ENCODE assay signal across 1 cellular context in the genomic region with DNA sequence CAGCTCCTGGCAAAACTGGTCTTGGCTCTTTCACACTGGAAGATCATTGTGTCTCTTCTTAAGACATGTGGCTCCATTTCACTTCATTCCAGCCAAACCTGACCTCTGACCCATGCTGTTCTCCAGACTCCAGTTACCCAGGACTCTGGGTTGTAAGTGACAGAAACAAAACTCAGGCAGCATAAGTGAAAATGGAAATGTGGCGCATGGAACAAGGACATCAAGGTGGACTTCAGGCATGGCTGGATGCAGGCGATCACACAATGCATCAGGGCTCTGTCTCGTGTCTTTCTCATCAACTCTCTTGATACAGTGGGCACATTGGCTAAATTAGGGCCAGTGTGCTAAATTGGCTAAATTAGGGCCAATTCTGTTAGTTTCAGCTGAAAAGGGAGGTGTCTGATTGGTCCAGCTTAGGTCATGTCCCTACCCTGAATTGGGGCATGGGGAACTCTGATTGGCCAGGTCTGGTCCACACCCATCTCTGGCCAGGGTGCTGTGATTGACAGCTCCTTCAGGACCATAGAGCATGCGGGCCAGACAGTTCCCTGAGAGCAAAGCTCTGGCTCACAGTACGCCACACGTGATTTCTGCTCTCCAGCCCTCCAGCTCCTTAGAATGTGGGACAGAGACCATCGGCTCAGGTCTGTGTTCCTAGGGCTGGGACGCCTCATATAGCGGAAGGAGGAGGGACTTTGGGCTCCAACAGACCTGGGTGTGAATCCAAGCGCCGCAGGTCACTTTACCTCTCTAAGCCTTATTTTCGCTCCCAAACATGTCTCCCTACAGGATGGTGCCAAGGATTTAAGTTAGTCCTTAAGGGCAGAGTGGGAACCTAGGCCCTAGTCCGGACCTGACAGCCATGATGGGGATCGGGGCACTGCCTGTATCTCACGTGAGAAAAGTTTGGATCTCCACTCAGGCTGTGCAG.
TF ChIP-seq lines count a peak whose summit lies in the region.

No MANE protein-coding gene starts in this region.

TF ChIP-seq in K562, 482 proteins besides CTCF, POLR2A, EP300 and RAD21 (continued from another document and continues in another):
- TF ChIP-seq, protein P1, sequence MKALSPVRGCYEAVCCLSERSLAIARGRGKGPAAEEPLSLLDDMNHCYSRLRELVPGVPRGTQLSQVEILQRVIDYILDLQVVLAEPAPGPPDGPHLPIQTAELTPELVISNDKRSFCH (CRISPR knock-in tag; IDR thresholded peaks at IDR 0.05) = no peak
- TF ChIP-seq, protein P1 (tag; IDR thresholded peaks at IDR 0.05) = no peak
- TF ChIP-seq SMARCE1 (IDR thresholded peaks at IDR 0.05) (0 out of 2 replicates have a peak, but pooled peaks have one; percentile 23), NR4A1 (CRISPR knock-in tag; IDR thresholded peaks at IDR 0.05) (no peak), NR4A1 (tag; IDR thresholded peaks at IDR 0.05) (no peak), MIER1 (IDR thresholded peaks at IDR 0.05; ENCODE audit: low read depth) (no peak), SUPT5H (IDR thresholded peaks at IDR 0.05) (peak; percentile 54; the same call in 1 of the 2 replicates), GTF2E2 (tag; IDR thresholded peaks at IDR 0.05) (no peak), BRF1 (IDR thresholded peaks at IDR 0.05; ENCODE audit: borderline replicate concordance, extremely low read depth, insufficient read length) (no peak), ZEB2 (IDR thresholded peaks at IDR 0.05) (peak; percentile 38; the same call in 1 of the 2 replicates), STAT5A (IDR thresholded peaks at IDR 0.05; ENCODE audit: borderline replicate concordance, low read length) (no peak), HNRNPK (IDR thresholded peaks at IDR 0.05; ENCODE audit: low read depth, low read length, poor library complexity, severe bottlenecking) (no peak), RFX7 (CRISPR knock-in tag; IDR thresholded peaks at IDR 0.05) (no peak), KLF10 (CRISPR knock-in tag; IDR thresholded peaks at IDR 0.05) (no peak), EZH2 (IDR thresholded peaks at IDR 0.05; ENCODE audit: borderline replicate concordance, low read depth, low read length) (no peak), ZNF778 (CRISPR knock-in tag; IDR thresholded peaks at IDR 0.05) (no peak), E2F3 (CRISPR knock-in tag; IDR thresholded peaks at IDR 0.05) (no peak), TCF3 (CRISPR knock-in tag; IDR thresholded peaks at IDR 0.05) (no peak; the same call in 1 of the 2 replicates), RUNX1 (IDR thresholded peaks at IDR 0.05; ENCODE audit: low read depth) (no peak), TEAD2 (tag; IDR thresholded peaks at IDR 0.05) (no peak), HDAC3 (IDR thresholded peaks at IDR 0.05; ENCODE audit: borderline replicate concordance, partially characterized antibody) (no peak), MCM2 (IDR thresholded peaks at IDR 0.05; ENCODE audit: low read depth) (no peak), C11orf30 (IDR thresholded peaks at IDR 0.05; ENCODE audit: low read depth) (no peak), HSF4 (CRISPR knock-in tag; IDR thresholded peaks at IDR 0.05; ENCODE audit: borderline replicate concordance) (no peak), ZNF134 (CRISPR knock-in tag; conservative IDR thresholded peaks at IDR 0.05) (no peak), SMC3 (conservative IDR thresholded peaks at IDR 0.05; ENCODE audit: insufficient read depth, low read depth, low read length) (no peak), ZNF707 (CRISPR knock-in tag; conservative IDR thresholded peaks at IDR 0.05) (no peak), GATAD2B (IDR thresholded peaks at IDR 0.05; ENCODE audit: borderline replicate concordance) (no peak), WHSC1 (IDR thresholded peaks at IDR 0.05; ENCODE audit: low read length) (no peak), LEF1 (IDR thresholded peaks at IDR 0.05) (0 out of 2 replicates have a peak, but pooled peaks have one; percentile 29), FOXA1 (IDR thresholded peaks at IDR 0.05; ENCODE audit: borderline replicate concordance) (no peak), ZFPM2 (CRISPR knock-in tag; IDR thresholded peaks at IDR 0.05) (no peak), ZNF584 (CRISPR knock-in tag; IDR thresholded peaks at IDR 0.05; ENCODE audit: low read depth) (no peak), ZNF436 (CRISPR knock-in tag; IDR thresholded peaks at IDR 0.05) (no peak), ELF1 (tag; IDR thresholded peaks at IDR 0.05) (no peak), NR3C1 (CRISPR knock-in tag; IDR thresholded peaks at IDR 0.05) (no peak), DDX20 (tag; IDR thresholded peaks at IDR 0.05; ENCODE audit: low read depth) (no peak)
- TF ChIP-seq, protein P2, sequence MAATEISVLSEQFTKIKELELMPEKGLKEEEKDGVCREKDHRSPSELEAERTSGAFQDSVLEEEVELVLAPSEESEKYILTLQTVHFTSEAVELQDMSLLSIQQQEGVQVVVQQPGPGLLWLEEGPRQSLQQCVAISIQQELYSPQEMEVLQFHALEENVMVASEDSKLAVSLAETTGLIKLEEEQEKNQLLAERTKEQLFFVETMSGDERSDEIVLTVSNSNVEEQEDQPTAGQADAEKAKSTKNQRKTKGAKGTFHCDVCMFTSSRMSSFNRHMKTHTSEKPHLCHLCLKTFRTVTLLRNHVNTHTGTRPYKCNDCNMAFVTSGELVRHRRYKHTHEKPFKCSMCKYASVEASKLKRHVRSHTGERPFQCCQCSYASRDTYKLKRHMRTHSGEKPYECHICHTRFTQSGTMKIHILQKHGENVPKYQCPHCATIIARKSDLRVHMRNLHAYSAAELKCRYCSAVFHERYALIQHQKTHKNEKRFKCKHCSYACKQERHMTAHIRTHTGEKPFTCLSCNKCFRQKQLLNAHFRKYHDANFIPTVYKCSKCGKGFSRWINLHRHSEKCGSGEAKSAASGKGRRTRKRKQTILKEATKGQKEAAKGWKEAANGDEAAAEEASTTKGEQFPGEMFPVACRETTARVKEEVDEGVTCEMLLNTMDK (IDR thresholded peaks at IDR 0.05; ENCODE audit: borderline replicate concordance, insufficient read depth, low read depth, low read length, poor library complexity, severe bottlenecking) = no peak
- TF ChIP-seq, protein P3, sequence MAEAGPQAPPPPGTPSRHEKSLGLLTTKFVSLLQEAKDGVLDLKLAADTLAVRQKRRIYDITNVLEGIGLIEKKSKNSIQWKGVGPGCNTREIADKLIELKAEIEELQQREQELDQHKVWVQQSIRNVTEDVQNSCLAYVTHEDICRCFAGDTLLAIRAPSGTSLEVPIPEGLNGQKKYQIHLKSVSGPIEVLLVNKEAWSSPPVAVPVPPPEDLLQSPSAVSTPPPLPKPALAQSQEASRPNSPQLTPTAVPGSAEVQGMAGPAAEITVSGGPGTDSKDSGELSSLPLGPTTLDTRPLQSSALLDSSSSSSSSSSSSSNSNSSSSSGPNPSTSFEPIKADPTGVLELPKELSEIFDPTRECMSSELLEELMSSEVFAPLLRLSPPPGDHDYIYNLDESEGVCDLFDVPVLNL (CRISPR knock-in tag; IDR thresholded peaks at IDR 0.05; ENCODE audit: low read depth) = no peak
- TF ChIP-seq, protein P4, sequence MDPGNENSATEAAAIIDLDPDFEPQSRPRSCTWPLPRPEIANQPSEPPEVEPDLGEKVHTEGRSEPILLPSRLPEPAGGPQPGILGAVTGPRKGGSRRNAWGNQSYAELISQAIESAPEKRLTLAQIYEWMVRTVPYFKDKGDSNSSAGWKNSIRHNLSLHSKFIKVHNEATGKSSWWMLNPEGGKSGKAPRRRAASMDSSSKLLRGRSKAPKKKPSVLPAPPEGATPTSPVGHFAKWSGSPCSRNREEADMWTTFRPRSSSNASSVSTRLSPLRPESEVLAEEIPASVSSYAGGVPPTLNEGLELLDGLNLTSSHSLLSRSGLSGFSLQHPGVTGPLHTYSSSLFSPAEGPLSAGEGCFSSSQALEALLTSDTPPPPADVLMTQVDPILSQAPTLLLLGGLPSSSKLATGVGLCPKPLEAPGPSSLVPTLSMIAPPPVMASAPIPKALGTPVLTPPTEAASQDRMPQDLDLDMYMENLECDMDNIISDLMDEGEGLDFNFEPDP (CRISPR knock-in tag; IDR thresholded peaks at IDR 0.05) = no peak
- TF ChIP-seq, protein P5, sequence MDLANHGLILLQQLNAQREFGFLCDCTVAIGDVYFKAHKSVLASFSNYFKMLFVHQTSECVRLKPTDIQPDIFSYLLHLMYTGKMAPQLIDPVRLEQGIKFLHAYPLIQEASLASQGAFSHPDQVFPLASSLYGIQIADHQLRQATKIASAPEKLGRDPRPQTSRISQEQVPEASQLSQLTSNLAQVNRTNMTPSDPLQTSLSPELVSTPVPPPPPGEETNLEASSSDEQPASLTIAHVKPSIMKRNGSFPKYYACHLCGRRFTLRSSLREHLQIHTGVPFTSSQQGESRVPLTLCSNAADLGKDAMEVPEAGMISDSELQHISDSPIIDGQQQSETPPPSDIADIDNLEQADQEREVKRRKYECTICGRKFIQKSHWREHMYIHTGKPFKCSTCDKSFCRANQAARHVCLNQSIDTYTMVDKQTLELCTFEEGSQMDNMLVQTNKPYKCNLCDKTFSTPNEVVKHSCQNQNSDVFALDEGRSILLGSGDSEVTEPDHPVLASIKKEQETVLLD (IDR thresholded peaks at IDR 0.05) = no peak
- TF ChIP-seq, protein P6, sequence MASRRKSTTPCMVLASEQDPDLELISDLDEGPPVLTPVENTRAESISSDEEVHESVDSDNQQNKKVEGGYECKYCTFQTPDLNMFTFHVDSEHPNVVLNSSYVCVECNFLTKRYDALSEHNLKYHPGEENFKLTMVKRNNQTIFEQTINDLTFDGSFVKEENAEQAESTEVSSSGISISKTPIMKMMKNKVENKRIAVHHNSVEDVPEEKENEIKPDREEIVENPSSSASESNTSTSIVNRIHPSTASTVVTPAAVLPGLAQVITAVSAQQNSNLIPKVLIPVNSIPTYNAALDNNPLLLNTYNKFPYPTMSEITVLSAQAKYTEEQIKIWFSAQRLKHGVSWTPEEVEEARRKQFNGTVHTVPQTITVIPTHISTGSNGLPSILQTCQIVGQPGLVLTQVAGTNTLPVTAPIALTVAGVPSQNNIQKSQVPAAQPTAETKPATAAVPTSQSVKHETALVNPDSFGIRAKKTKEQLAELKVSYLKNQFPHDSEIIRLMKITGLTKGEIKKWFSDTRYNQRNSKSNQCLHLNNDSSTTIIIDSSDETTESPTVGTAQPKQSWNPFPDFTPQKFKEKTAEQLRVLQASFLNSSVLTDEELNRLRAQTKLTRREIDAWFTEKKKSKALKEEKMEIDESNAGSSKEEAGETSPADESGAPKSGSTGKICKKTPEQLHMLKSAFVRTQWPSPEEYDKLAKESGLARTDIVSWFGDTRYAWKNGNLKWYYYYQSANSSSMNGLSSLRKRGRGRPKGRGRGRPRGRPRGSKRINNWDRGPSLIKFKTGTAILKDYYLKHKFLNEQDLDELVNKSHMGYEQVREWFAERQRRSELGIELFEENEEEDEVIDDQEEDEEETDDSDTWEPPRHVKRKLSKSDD (conservative IDR thresholded peaks at IDR 0.05; ENCODE audit: low read length) = no peak
- TF ChIP-seq, protein P7, sequence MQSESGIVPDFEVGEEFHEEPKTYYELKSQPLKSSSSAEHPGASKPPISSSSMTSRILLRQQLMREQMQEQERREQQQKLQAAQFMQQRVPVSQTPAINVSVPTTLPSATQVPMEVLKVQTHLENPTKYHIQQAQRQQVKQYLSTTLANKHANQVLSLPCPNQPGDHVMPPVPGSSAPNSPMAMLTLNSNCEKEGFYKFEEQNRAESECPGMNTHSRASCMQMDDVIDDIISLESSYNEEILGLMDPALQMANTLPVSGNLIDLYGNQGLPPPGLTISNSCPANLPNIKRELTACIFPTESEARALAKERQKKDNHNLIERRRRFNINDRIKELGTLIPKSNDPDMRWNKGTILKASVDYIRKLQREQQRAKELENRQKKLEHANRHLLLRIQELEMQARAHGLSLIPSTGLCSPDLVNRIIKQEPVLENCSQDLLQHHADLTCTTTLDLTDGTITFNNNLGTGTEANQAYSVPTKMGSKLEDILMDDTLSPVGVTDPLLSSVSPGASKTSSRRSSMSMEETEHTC (IDR thresholded peaks at IDR 0.05) = no peak
- TF ChIP-seq, protein P8, sequence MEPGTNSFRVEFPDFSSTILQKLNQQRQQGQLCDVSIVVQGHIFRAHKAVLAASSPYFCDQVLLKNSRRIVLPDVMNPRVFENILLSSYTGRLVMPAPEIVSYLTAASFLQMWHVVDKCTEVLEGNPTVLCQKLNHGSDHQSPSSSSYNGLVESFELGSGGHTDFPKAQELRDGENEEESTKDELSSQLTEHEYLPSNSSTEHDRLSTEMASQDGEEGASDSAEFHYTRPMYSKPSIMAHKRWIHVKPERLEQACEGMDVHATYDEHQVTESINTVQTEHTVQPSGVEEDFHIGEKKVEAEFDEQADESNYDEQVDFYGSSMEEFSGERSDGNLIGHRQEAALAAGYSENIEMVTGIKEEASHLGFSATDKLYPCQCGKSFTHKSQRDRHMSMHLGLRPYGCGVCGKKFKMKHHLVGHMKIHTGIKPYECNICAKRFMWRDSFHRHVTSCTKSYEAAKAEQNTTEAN (CRISPR knock-in tag; IDR thresholded peaks at IDR 0.05) = no peak
- TF ChIP-seq, protein P9, sequence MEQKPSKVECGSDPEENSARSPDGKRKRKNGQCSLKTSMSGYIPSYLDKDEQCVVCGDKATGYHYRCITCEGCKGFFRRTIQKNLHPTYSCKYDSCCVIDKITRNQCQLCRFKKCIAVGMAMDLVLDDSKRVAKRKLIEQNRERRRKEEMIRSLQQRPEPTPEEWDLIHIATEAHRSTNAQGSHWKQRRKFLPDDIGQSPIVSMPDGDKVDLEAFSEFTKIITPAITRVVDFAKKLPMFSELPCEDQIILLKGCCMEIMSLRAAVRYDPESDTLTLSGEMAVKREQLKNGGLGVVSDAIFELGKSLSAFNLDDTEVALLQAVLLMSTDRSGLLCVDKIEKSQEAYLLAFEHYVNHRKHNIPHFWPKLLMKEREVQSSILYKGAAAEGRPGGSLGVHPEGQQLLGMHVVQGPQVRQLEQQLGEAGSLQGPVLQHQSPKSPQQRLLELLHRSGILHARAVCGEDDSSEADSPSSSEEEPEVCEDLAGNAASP (IDR thresholded peaks at IDR 0.05) = no peak
- TF ChIP-seq, protein P10, sequence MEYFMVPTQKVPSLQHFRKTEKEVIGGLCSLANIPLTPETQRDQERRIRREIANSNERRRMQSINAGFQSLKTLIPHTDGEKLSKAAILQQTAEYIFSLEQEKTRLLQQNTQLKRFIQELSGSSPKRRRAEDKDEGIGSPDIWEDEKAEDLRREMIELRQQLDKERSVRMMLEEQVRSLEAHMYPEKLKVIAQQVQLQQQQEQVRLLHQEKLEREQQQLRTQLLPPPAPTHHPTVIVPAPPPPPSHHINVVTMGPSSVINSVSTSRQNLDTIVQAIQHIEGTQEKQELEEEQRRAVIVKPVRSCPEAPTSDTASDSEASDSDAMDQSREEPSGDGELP (CRISPR knock-in tag; IDR thresholded peaks at IDR 0.05; ENCODE audit: borderline replicate concordance) = peak; percentile 58; the same call in 1 of the 2 replicates
- TF ChIP-seq, protein P11, sequence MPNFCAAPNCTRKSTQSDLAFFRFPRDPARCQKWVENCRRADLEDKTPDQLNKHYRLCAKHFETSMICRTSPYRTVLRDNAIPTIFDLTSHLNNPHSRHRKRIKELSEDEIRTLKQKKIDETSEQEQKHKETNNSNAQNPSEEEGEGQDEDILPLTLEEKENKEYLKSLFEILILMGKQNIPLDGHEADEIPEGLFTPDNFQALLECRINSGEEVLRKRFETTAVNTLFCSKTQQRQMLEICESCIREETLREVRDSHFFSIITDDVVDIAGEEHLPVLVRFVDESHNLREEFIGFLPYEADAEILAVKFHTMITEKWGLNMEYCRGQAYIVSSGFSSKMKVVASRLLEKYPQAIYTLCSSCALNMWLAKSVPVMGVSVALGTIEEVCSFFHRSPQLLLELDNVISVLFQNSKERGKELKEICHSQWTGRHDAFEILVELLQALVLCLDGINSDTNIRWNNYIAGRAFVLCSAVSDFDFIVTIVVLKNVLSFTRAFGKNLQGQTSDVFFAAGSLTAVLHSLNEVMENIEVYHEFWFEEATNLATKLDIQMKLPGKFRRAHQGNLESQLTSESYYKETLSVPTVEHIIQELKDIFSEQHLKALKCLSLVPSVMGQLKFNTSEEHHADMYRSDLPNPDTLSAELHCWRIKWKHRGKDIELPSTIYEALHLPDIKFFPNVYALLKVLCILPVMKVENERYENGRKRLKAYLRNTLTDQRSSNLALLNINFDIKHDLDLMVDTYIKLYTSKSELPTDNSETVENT (CRISPR knock-in tag; IDR thresholded peaks at IDR 0.05) = no peak
